In the genomic region with DNA sequence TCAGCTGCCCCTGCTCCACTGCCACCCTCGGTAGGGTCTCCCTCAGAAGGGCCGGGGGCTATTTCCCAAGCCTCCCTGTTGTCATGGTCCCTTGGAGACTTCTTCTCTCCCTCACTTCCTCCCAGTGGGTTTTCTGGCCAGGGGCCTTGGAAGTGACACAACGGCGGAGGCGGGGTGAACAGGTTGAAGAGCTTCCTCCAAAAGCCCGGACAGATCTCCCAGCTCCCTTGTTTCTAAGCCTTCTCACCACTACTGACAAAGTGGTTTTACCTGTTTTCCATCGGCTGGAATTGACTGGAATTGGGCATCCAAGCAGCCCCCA, we compare ENCODE assay signal across 8 cellular contexts. TPM values are rescaled to one million over a fixed set of nuclear protein-coding genes. Genes with fewer than 3 reads are reported as not detected.
DNase-seq lines count a peak whose midpoint lies in the region; ATAC-seq and TF ChIP-seq lines count a peak whose summit lies in the region.

No MANE protein-coding gene starts in this region.

- H3K4me1 ChIP-seq in tibial artery = peaks cover 0 to 100% (median 98%) of the 10 kb centered on the region in 4 donors

- H3K4me1 Mint-ChIP-seq in activated CD4-positive, alpha-beta T cell treated with anti-CD3 and anti-CD28 coated beads, Interleukin-2, amount 10 ng/mL, durations not matched to agents 24 days and 14 days = peaks cover 86% of the 10 kb centered on the region

- DNase-seq in activated CD4-positive, alpha-beta T cell treated with anti-CD3 and anti-CD28 coated beads, Interleukin-2, amount 10 ng/mL, durations not matched to agents 24 days and 14 days = peak; percentile 64
- DNase-seq in activated CD4-positive, alpha-beta T cell treated with anti-CD3 and anti-CD28 coated beads for 48 hours = no peak
- DNase-seq in activated naive CD4-positive, alpha-beta T cell treated with anti-CD3 and anti-CD28 coated beads, Interleukin-2, amount 50 U/mL, for 72 hours (ENCODE audit: low spot score in 2 of 2) = no peak
- peak; percentile 53 for DNase-seq in left lobe of liver (ENCODE audit: low spot score)
- DNase-seq in tibial artery = peak; percentile 66 to 80
- DNase-seq in ureter (ENCODE audit: low spot score) = no peak

- H3K27ac ChIP-seq in tibial artery = peak overlapping the region; percentile 95

- H3K27me3 ChIP-seq in tibial artery = no peaks in the 10 kb centered on the region

- H3K36me3 Mint-ChIP-seq in activated CD4-positive, alpha-beta T cell treated with anti-CD3 and anti-CD28 coated beads, Interleukin-2, amount 10 ng/mL, durations not matched to agents 24 days and 14 days (ENCODE audit: low read depth) = peaks cover 52% of the 10 kb centered on the region
- peaks cover 20 to 71% of the 10 kb centered on the region in 2 donors for H3K36me3 Mint-ChIP-seq in activated naive CD4-positive, alpha-beta T cell treated with anti-CD3 and anti-CD28 coated beads, Interleukin-2, amount 50 U/mL, for 72 hours

- TF ChIP-seq CTCF in tibial artery (IDR thresholded peaks at IDR 0.05) = no peak

- H3K4me3 Mint-ChIP-seq in activated CD4-positive, alpha-beta T cell treated with anti-CD3 and anti-CD28 coated beads, Interleukin-2, amount 10 ng/mL, durations not matched to agents 24 days and 14 days = peak overlapping the region; percentile 74

- H3K4me3 ChIP-seq in tibial artery = peak overlapping the region in 1 of 2 donors; percentile 20

- ATAC-seq in activated naive CD4-positive, alpha-beta T cell treated with anti-CD3 and anti-CD28 coated beads, Interleukin-2, amount 50 U/mL, for 72 hours = no peak
- ATAC-seq in left lobe of liver (no peak), GM19023 (IDR thresholded peaks at IDR 0.05; ENCODE audit: unreplicated experiment) (no peak), HG03280 (IDR thresholded peaks at IDR 0.05; ENCODE audit: unreplicated experiment) (no peak)

- H3K27me3 Mint-ChIP-seq in activated CD4-positive, alpha-beta T cell treated with anti-CD3 and anti-CD28 coated beads, Interleukin-2, amount 10 ng/mL, durations not matched to agents 24 days and 14 days = no peaks in the 10 kb centered on the region

- H3K9me3 Mint-ChIP-seq in activated CD4-positive, alpha-beta T cell treated with anti-CD3 and anti-CD28 coated beads, Interleukin-2, amount 10 ng/mL, durations not matched to agents 24 days and 14 days = no peaks in the 10 kb centered on the region
- no peaks in the 10 kb centered on the region for H3K9me3 Mint-ChIP-seq in activated naive CD4-positive, alpha-beta T cell treated with anti-CD3 and anti-CD28 coated beads, Interleukin-2, amount 50 U/mL, for 72 hours

- peak overlapping the region; percentile 95 for H3K27ac Mint-ChIP-seq in activated CD4-positive, alpha-beta T cell treated with anti-CD3 and anti-CD28 coated beads, Interleukin-2, amount 10 ng/mL, durations not matched to agents 24 days and 14 days
- H3K27ac Mint-ChIP-seq in activated naive CD4-positive, alpha-beta T cell treated with anti-CD3 and anti-CD28 coated beads, Interleukin-2, amount 50 U/mL, for 72 hours = peak overlapping the region; percentile 84 to 94

- H3K9me3 ChIP-seq in tibial artery = no peaks in the 10 kb centered on the region

- intact Hi-C loops in activated CD4-positive, alpha-beta T cell treated with anti-CD3 and anti-CD28 coated beads, Interleukin-2, amount 10 ng/mL, durations not matched to agents 24 days and 14 days (cut with micrococcal nuclease) = no loop called here
- intact Hi-C loops in tibial artery (cut with DNase I; ENCODE audit: low total_unique reads) = no loop called here

- peaks cover 0 to 3% (median 0%) of the 10 kb centered on the region in 3 donors for H3K36me3 ChIP-seq in tibial artery

RNA-seq across cellular contexts. Expression of a gene that starts 14.5 kb away (rescaled TPM):
- total RNA-seq in activated CD4-positive, alpha-beta T cell treated with anti-CD3 and anti-CD28 coated beads, Interleukin-2, amount 10 ng/mL, durations not matched to agents 24 days and 14 days = 625 and 633 TPM in 2 replicates
- 100 to 1,000 TPM; 521 to 691 TPM for total RNA-seq in activated naive CD4-positive, alpha-beta T cell treated with anti-CD3 and anti-CD28 coated beads, Interleukin-2, amount 50 U/mL, for 72 hours
- total RNA-seq in left lobe of liver (204 TPM), ureter (810 TPM)

Comparison
In these comparisons a context has a peak if more than half of its experiments do, and no peak if none do; other contexts are left out.
1. DNase-seq: peak in activated CD4-positive, alpha-beta T cell treated with anti-CD3 and anti-CD28 coated beads, Interleukin-2, amount 10 ng/mL, durations not matched to agents 24 days and 14 days (single experiment), left lobe of liver (single experiment) and tibial artery (2 of 2); none in activated CD4-positive, alpha-beta T cell treated with anti-CD3 and anti-CD28 coated beads for 48 hours (single experiment), activated naive CD4-positive, alpha-beta T cell treated with anti-CD3 and anti-CD28 coated beads, Interleukin-2, amount 50 U/mL, for 72 hours (0 of 2) and ureter (single experiment).